Comparison of ENCODE assay signal across 19 cellular contexts in genomic region chr18:53441761-53442414, GRCh38.
DNase-seq lines count a peak whose midpoint lies in the region; ATAC-seq and TF ChIP-seq lines count a peak whose summit lies in the region.
"Had no signal": no experiment of that assay in that cellular context is flagged by ENCODE, and none has a peak within 500 bp of the region (broad histone marks: within the 10 kb centered on the region; RNA-seq: fewer than 3 reads in every experiment).

No MANE protein-coding gene starts in this region.

- WGBS in aorta, 2 donors = 58 to 67% methylated on average over 3 of the region's 3 CpGs
- 88 to 89% methylated on average over 2 to 3 of the region's 3 CpGs for WGBS in endodermal cell (ENCODE audit: insufficient coverage in 1 of 2, insufficient read length in 1 of 2), 2 experiments

- H3K27ac Mint-ChIP-seq in endodermal cell = no peak overlapping the region
- H3K27ac Mint-ChIP-seq: CD8-positive, alpha-beta T cell; GM23338 had no signal

- H3K27ac ChIP-seq in aorta (ENCODE audit: low read depth in 1 of 2, low read length in 2 of 2) (no peak overlapping the region), endodermal cell (ENCODE audit: low read depth, low read length) (no peak overlapping the region)
- H3K27ac ChIP-seq: BLaER1 treated with 17β-estradiol and CSF1 and Interleukin-3, amounts not matched to agents 10 nM and 100 nM; HL-60; KMS-11 had no signal

- intact Hi-C loops in left ventricle myocardium superior (cut with micrococcal nuclease) = no loop called here
- intact Hi-C loops in left cardiac atrium (cut with DNase I) = no loop called here
- intact Hi-C loops in aorta (cut with DNase I) = loop anchor here in 1 of 2 donors (10.0 kb wide), 1 partner anchor 63 kb away; no protein-coding TSS in a partner anchor

- H3K27me3 Mint-ChIP-seq in endodermal cell (ENCODE audit: insufficient read depth) = no peaks in the 10 kb centered on the region

- H3K4me1 Mint-ChIP-seq in endodermal cell = peaks cover 5% of the 10 kb centered on the region
- H3K4me1 Mint-ChIP-seq: GM23338 had no signal

- no peak for TF ChIP-seq CTCF in endodermal cell (conservative IDR thresholded peaks at IDR 0.05)

- H3K4me1 ChIP-seq in aorta (ENCODE audit: control insufficient read depth in 1 of 2, insufficient read depth in 2 of 2, low read length in 2 of 2) (no peaks in the 10 kb centered on the region), endodermal cell (ENCODE audit: control insufficient read depth, insufficient read depth, low read length) (no peaks in the 10 kb centered on the region)

- no peaks in the 10 kb centered on the region for H3K36me3 Mint-ChIP-seq in endodermal cell (ENCODE audit: low read depth)
- H3K36me3 Mint-ChIP-seq: CD8-positive, alpha-beta T cell had no signal

- no peak overlapping the region for H3K4me3 Mint-ChIP-seq in endodermal cell
- H3K4me3 Mint-ChIP-seq: CD8-positive, alpha-beta T cell; GM23338 had no signal

- no peaks in the 10 kb centered on the region for H3K27me3 ChIP-seq in aorta (ENCODE audit: control insufficient read depth in 1 of 2, insufficient read depth in 2 of 2, low read length in 1 of 2)
- H3K27me3 ChIP-seq in endodermal cell (ENCODE audit: control insufficient read depth, insufficient read depth, low read length, poor library complexity, severe bottlenecking) = no peaks in the 10 kb centered on the region
- H3K27me3 ChIP-seq: BLaER1 treated with 17β-estradiol and CSF1 and Interleukin-3, amounts not matched to agents 10 nM and 100 nM had no signal

- H3K36me3 ChIP-seq in aorta (ENCODE audit: control insufficient read depth in 1 of 2, insufficient read depth in 2 of 2, low read length in 1 of 2) (no peaks in the 10 kb centered on the region), endodermal cell (ENCODE audit: control insufficient read depth, insufficient read depth, low read length) (no peaks in the 10 kb centered on the region)
- H3K36me3 ChIP-seq: BLaER1 treated with 17β-estradiol and CSF1 and Interleukin-3, amounts not matched to agents 10 nM and 100 nM had no signal

- peak; percentile 72 for ATAC-seq in left ventricle myocardium superior
- ATAC-seq in left cardiac atrium = no peak
- peak; percentile 15 for ATAC-seq in aorta (ENCODE audit: low FRiP score)
- ATAC-seq: CD8-positive, alpha-beta T cell; GM23338; HCT116 had no signal

- H3K4me3 ChIP-seq in aorta (ENCODE audit: low read length in 2 of 2) (no peak overlapping the region), endodermal cell (ENCODE audit: low read length) (no peak overlapping the region)
- H3K4me3 ChIP-seq: BLaER1 treated with 17β-estradiol and CSF1 and Interleukin-3, amounts not matched to agents 10 nM and 100 nM; GM23338 had no signal

- H3K9me3 ChIP-seq in aorta (ENCODE audit: control insufficient read depth, low read length) (no peaks in the 10 kb centered on the region), endodermal cell (ENCODE audit: control insufficient read depth, low read length) (no peaks in the 10 kb centered on the region)

- H3K9ac ChIP-seq in endodermal cell (ENCODE audit: extremely low read depth, low read length, poor library complexity, severe bottlenecking) = no peak overlapping the region
- H3K9ac ChIP-seq: BLaER1 treated with 17β-estradiol and CSF1 and Interleukin-3, amounts not matched to agents 10 nM and 100 nM; KMS-11 had no signal

- peaks cover 4% of the 10 kb centered on the region for H3K9me3 Mint-ChIP-seq in endodermal cell
- H3K9me3 Mint-ChIP-seq: GM23338 had no signal

- DNase-seq in NCI-H524 (lab: John Stamatoyannopoulos, UW) (peak; percentile 25 to 79), NCI-H524 treated with DMSO at 0.1 percent for 48 hours (lab: John Stamatoyannopoulos, UW) (no peak), left ventricle myocardium superior (peak; percentile 30), left cardiac atrium (no peak), NCI-H82 (lab: John Stamatoyannopoulos, UW) (peak; percentile 72), aorta (no peak), NCI-H510A (lab: John Stamatoyannopoulos, UW) (no peak), endodermal cell (no peak)
- DNase-seq: Calu3; CD8-positive, alpha-beta T cell; NCI-H1694; NCI-H2081 treated with DMSO at 0.1 percent for 48 hours; OCI-M1; SIG-M5 had no signal

Comparison
In these comparisons a context has a peak if more than half of its experiments do, and no peak if none do; other contexts are left out.
1. DNase-seq: peak in NCI-H524 (2 of 2), left ventricle myocardium superior (single experiment) and NCI-H82 (single experiment); none in NCI-H524 treated with DMSO at 0.1 percent for 48 hours (single experiment), left cardiac atrium (single experiment), aorta (0 of 2), NCI-H510A (single experiment) and endodermal cell (single experiment).
2. ATAC-seq: peak in left ventricle myocardium superior (single experiment) and aorta (single experiment); none in left cardiac atrium (0 of 2).